In the genomic region with DNA sequence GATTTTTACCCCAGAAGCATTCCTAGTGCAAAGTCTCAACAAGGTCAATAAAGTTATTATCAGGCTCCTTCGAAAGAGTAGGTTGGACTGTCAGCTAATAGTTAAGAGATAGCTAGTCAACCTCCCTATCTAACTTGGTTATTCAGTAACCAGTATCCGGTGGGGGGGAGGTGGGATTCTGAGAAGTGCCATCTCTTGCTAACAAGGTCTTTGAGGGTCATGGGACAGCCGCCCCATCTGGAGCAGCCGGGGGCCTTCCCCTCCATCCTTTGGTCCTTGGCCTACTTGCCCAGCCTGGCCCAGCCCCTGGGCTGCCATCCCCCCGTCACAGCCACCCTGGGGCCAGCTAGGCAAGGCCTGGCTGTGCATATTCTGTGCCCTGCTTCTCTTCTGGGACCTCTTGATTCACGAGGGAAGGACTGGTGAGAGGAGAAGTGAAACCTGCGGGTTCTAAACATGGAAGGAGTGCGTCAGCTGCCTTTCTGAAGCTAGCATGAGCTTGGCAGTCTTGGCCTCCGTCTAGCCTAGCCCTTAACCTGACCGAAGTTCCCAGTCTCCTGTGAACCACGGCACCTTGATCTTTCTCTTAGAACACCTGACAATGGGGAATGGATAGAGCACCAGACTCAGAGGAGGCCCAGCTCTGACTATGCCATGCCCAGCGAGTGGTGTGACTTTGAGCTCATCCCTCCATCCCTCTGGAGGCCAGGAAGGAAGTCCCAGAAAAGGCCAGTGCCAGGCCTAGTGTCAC, we compare ENCODE assay signal across 10 cellular contexts. TPM values are rescaled to one million over a fixed set of nuclear protein-coding genes. Genes with fewer than 3 reads are reported as not detected.
DNase-seq lines count a peak whose midpoint lies in the region; ATAC-seq and TF ChIP-seq lines count a peak whose summit lies in the region.
"Had no signal": no experiment of that assay in that cellular context is flagged by ENCODE, and none has a peak within 500 bp of the region (broad histone marks: within the 10 kb centered on the region; RNA-seq: fewer than 3 reads in every experiment).

No MANE protein-coding gene starts in this region.

- H3K4me1 Mint-ChIP-seq in effector memory CD8-positive, alpha-beta T cell (ENCODE audit: low read depth in 2 of 2) = peaks cover 3 to 20% of the 10 kb centered on the region in 2 donors

- no peaks in the 10 kb centered on the region for H3K36me3 Mint-ChIP-seq in effector memory CD8-positive, alpha-beta T cell (ENCODE audit: insufficient read depth)
- H3K36me3 Mint-ChIP-seq: stimulated activated effector memory CD8-positive, alpha-beta T cell treated with anti-CD3 and anti-CD28 coated beads, Interleukin-12 subunit alpha, Interleukin-12 subunit beta, amount 100 ng/mL, for 72 hours had no signal

- no peak overlapping the region for H3K27ac Mint-ChIP-seq in effector memory CD8-positive, alpha-beta T cell

- H3K4me3 ChIP-seq in smooth muscle cell = no peak overlapping the region

- H3K27me3 ChIP-seq in smooth muscle cell (ENCODE audit: low read depth) = no peaks in the 10 kb centered on the region

- 92% methylated on average over 12 of the region's 12 CpGs for WGBS in smooth muscle cell (ENCODE audit: low lambda C conversion rate)

- DNase-seq in 8988T (peak; percentile 4), cerebellum (ENCODE audit: low spot score) (no peak), NCI-H524 treated with DMSO at 0.1 percent for 48 hours (lab: John Stamatoyannopoulos, UW) (no peak), NCI-H2196 treated with DMSO at 0.1 percent for 48 hours (lab: John Stamatoyannopoulos, UW; ENCODE audit: unreplicated experiment) (no peak), smooth muscle cell (lab: John Stamatoyannopoulos, UW; ENCODE audit: unreplicated experiment) (no peak)
- no peak for DNase-seq in effector memory CD8-positive, alpha-beta T cell
- DNase-seq: NCI-H187 treated with DMSO at 0.1 percent for 48 hours had no signal

- H3K27ac ChIP-seq in smooth muscle cell (ENCODE audit: low read depth) = no peak overlapping the region

- no peak overlapping the region for H2AFZ ChIP-seq in smooth muscle cell (ENCODE audit: low read depth)

- H3K9ac ChIP-seq in smooth muscle cell (ENCODE audit: low read depth) = no peak overlapping the region

- no peak overlapping the region for H3K4me3 Mint-ChIP-seq in effector memory CD8-positive, alpha-beta T cell

- peak; percentile 82 for ATAC-seq in GM19438 (IDR thresholded peaks at IDR 0.05; ENCODE audit: low read depth, unreplicated experiment)
- ATAC-seq in HG03196 (IDR thresholded peaks at IDR 0.05; ENCODE audit: unreplicated experiment) = peak; percentile 71
- peak; percentile 21 for ATAC-seq in effector memory CD8-positive, alpha-beta T cell (replicated peaks)
- ATAC-seq: stimulated activated effector memory CD8-positive, alpha-beta T cell treated with anti-CD3 and anti-CD28 coated beads, Interleukin-12 subunit alpha, Interleukin-12 subunit beta, amount 100 ng/mL, for 72 hours had no signal

- peaks cover 8% of the 10 kb centered on the region for H3K4me1 ChIP-seq in smooth muscle cell (ENCODE audit: low read depth)

- H3K4me2 ChIP-seq in smooth muscle cell = no peak overlapping the region

- H3K79me2 ChIP-seq in smooth muscle cell (ENCODE audit: low read depth) = no peaks in the 10 kb centered on the region

- no peaks in the 10 kb centered on the region for H4K20me1 ChIP-seq in smooth muscle cell (ENCODE audit: low read depth)

- no peak for TF ChIP-seq CTCF in smooth muscle cell (IDR thresholded peaks at IDR 0.05; ENCODE audit: borderline replicate concordance, insufficient read depth, poor library complexity, severe bottlenecking)

- no peaks in the 10 kb centered on the region for H3F3A ChIP-seq in smooth muscle cell (ENCODE audit: low read depth)

- H3K9me3 ChIP-seq in smooth muscle cell (replicated peaks; ENCODE audit: low read depth) = no peaks in the 10 kb centered on the region

- H3K36me3 ChIP-seq in smooth muscle cell (ENCODE audit: low read depth) = no peaks in the 10 kb centered on the region

- no peaks in the 10 kb centered on the region for H3K9me3 Mint-ChIP-seq in effector memory CD8-positive, alpha-beta T cell
- H3K9me3 Mint-ChIP-seq: stimulated activated effector memory CD8-positive, alpha-beta T cell treated with anti-CD3 and anti-CD28 coated beads, Interleukin-12 subunit alpha, Interleukin-12 subunit beta, amount 100 ng/mL, for 72 hours had no signal

- H3K27me3 Mint-ChIP-seq in effector memory CD8-positive, alpha-beta T cell = peaks cover 16 to 71% of the 10 kb centered on the region in 2 donors

RNA-seq across cellular contexts. Expression of a gene that starts 9.3 kb away (rescaled TPM):
- total RNA-seq in cerebellum = 1.8 TPM
- 3.3 and 5.3 TPM in 2 replicates for total RNA-seq in smooth muscle cell
- polyA plus RNA-seq in smooth muscle cell = 0.69 and 0.71 TPM in 2 replicates

RNA-seq across cellular contexts. Expression of a gene that starts 39.0 kb away (rescaled TPM):
- total RNA-seq in cerebellum = 22.0 TPM
- total RNA-seq in smooth muscle cell = 22.1 and 24.5 TPM in 2 replicates
- polyA plus RNA-seq in smooth muscle cell = 22.7 and 30.7 TPM in 2 replicates

Comparison
In these comparisons a context has a peak if more than half of its experiments do, and no peak if none do; other contexts are left out.
1. ATAC-seq: peak in every context shown above with its lines; median percentile 82 in GM19438; 71 in HG03196; 21 in effector memory CD8-positive, alpha-beta T cell.